ENCODE assay signal across 22 cellular contexts in the genomic region with DNA sequence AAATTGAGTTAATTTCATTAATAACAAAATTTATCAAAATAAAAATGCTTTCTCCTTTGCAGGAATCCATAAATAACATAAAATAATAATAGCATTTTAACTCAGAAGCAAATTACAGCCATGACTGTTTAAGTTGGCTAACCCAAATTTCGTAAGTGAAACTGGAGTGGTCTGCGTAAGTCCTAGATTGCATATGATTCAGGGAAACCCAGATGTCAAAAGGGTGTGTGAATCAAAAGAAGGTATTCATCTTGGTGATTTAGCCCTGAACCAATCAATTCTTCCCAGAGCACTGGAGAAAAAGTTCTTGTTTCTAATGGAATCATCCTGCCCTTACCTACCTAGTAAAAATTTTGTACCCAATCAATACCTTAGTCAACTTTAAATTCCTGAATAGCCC.
DNase-seq lines count a peak whose midpoint lies in the region; ATAC-seq and TF ChIP-seq lines count a peak whose summit lies in the region.
"Had no signal": no experiment of that assay in that cellular context is flagged by ENCODE, and none has a peak within 500 bp of the region (broad histone marks: within the 10 kb centered on the region; RNA-seq: fewer than 3 reads in every experiment).

No MANE protein-coding gene starts in this region.

- H3K27me3 Mint-ChIP-seq in WTC11 (ENCODE audit: low read depth), result no peaks in the 10 kb centered on the region
- H3K27me3 Mint-ChIP-seq in immature natural killer cell (ENCODE audit: low read depth in 3 of 3), result peaks cover 0 to 2% (median 2%) of the 10 kb centered on the region in 3 donors
- H3K27me3 Mint-ChIP-seq: activated naive CD8-positive, alpha-beta T cell treated with anti-CD3 and anti-CD28 coated beads, Interleukin-2, amount 50 U/mL, for 24 hours; dendritic cell treated with granulocyte-macrophage colony-stimulating factor and Interleukin-4, amounts not matched to agents 40 ng/mL and 50 ng/mL, for 4 days; stimulated activated memory B cell treated with anti-CD40 and anti-IgM and Interleukin-4, amounts not matched to agents 10 μg/mL and 1 μg/mL and 100 μg/mL, for 72 hours had no signal

- WGBS in GM23248 (ENCODE audit: low coverage in 1 of 2, low lambda C conversion rate in 2 of 2, missing lambda C conversion rate in 2 of 2), 2 experiments, result 73 to 81% methylated on average over 2 of the region's 2 CpGs

- no peak overlapping the region for H3K4me2 ChIP-seq in GM23248 (ENCODE audit: unreplicated experiment)

- in situ Hi-C loops in GM23248 (cut with MboI), result no loop called here

- H3K9ac ChIP-seq in GM23248, result no peak overlapping the region
- H3K9ac ChIP-seq: parathyroid adenoma had no signal

- CTCF ChIA-PET in WTC11 (lab: Charles Lee), result no interaction called here

- H3K27ac ChIP-seq in ACC112 (ENCODE audit: low read depth, low read length), result peak overlapping the region; percentile 29; the same call in 1 of the 2 replicates
- H3K27ac ChIP-seq in GM23248, result no peak overlapping the region
- H3K27ac ChIP-seq: foreskin keratinocyte, parathyroid adenoma had no signal

- H3K79me2 ChIP-seq in ACC112 (ENCODE audit: control insufficient read depth, insufficient read depth, low read length, unreplicated experiment), result no peaks in the 10 kb centered on the region
- no peaks in the 10 kb centered on the region for H3K79me2 ChIP-seq in GM23248 (ENCODE audit: insufficient read depth)
- H3K79me2 ChIP-seq: parathyroid adenoma had no signal

- H3K9me2 ChIP-seq in GM23248 (ENCODE audit: insufficient read depth), result no peaks in the 10 kb centered on the region

- H3K9me3 Mint-ChIP-seq in WTC11 (no peaks in the 10 kb centered on the region), immature natural killer cell (no peaks in the 10 kb centered on the region)
- H3K9me3 Mint-ChIP-seq: activated naive CD8-positive, alpha-beta T cell treated with anti-CD3 and anti-CD28 coated beads, Interleukin-2, amount 50 U/mL, for 24 hours; dendritic cell treated with granulocyte-macrophage colony-stimulating factor and Interleukin-4, amounts not matched to agents 40 ng/mL and 50 ng/mL, for 4 days; nephron; stimulated activated memory B cell treated with anti-CD40 and anti-IgM and Interleukin-4, amounts not matched to agents 10 μg/mL and 1 μg/mL and 100 μg/mL, for 72 hours had no signal

- H3K4me1 ChIP-seq in ACC112 (ENCODE audit: control insufficient read depth, insufficient read depth, low read length, unreplicated experiment), result peaks cover 49% of the 10 kb centered on the region
- peaks cover 43% of the 10 kb centered on the region for H3K4me1 ChIP-seq in GM23248 (ENCODE audit: insufficient read depth)
- H3K4me1 ChIP-seq: foreskin keratinocyte had no signal

- no peaks in the 10 kb centered on the region for H3K27me3 ChIP-seq in ACC112 (ENCODE audit: insufficient read depth, low read length)
- no peaks in the 10 kb centered on the region for H3K27me3 ChIP-seq in GM23248 (replicated peaks; ENCODE audit: insufficient read depth)
- no peaks in the 10 kb centered on the region for H3K27me3 ChIP-seq in H7 (ENCODE audit: control insufficient read depth, insufficient read depth, low read length)
- H3K27me3 ChIP-seq: cardiac muscle cell, foreskin keratinocyte had no signal

- no peak for ATAC-seq in WTC11
- no peak for ATAC-seq in GM19328 (IDR thresholded peaks at IDR 0.05; ENCODE audit: unreplicated experiment)
- ATAC-seq: activated naive CD8-positive, alpha-beta T cell treated with anti-CD3 and anti-CD28 coated beads, Interleukin-2, amount 50 U/mL, for 24 hours; foreskin keratinocyte; sciatic nerve; stimulated activated memory B cell treated with anti-CD40 and anti-IgM and Interleukin-4, amounts not matched to agents 10 μg/mL and 1 μg/mL and 100 μg/mL, for 72 hours had no signal

- no peaks in the 10 kb centered on the region for H4K20me1 ChIP-seq in GM23248 (ENCODE audit: insufficient read depth)

- H3K4me3 ChIP-seq in ACC112 (ENCODE audit: low read depth, low read length) (no peak overlapping the region), GM23248 (no peak overlapping the region), H7 (ENCODE audit: insufficient read depth, low read depth, low read length) (no peak overlapping the region)
- H3K4me3 ChIP-seq: cardiac muscle cell had no signal

- TF ChIP-seq CTCF in WTC11 (IDR thresholded peaks at IDR 0.05), result no peak

- H3K27ac Mint-ChIP-seq in WTC11 (peak overlapping the region; percentile 63; the same call in 1 of the 2 replicates), immature natural killer cell (peak overlapping the region in 4 of 6 donors; percentile 40 to 82 (median 74))
- H3K27ac Mint-ChIP-seq: activated naive CD8-positive, alpha-beta T cell treated with anti-CD3 and anti-CD28 coated beads, Interleukin-2, amount 50 U/mL, for 24 hours; dendritic cell treated with granulocyte-macrophage colony-stimulating factor and Interleukin-4, amounts not matched to agents 40 ng/mL and 50 ng/mL, for 4 days; nephron; stimulated activated memory B cell treated with anti-CD40 and anti-IgM and Interleukin-4, amounts not matched to agents 10 μg/mL and 1 μg/mL and 100 μg/mL, for 72 hours had no signal

- DNase-seq in GM23248, result peak; percentile 50
- no peak for DNase-seq in WTC11 (ENCODE audit: low spot score)
- no peak for DNase-seq in immature natural killer cell
- no peak for DNase-seq in COLO668 (lab: John Stamatoyannopoulos, UW; ENCODE audit: unreplicated experiment)
- no peak for DNase-seq in H7
- no peak for DNase-seq in germinal center (ENCODE audit: low spot score)
- DNase-seq: activated naive CD8-positive, alpha-beta T cell treated with anti-CD3 and anti-CD28 coated beads, Interleukin-2, amount 50 U/mL, for 24 hours; foreskin keratinocyte; HCEC 1CT; KG1; kidney; NCI-H1092 treated with DMSO at 0.1 percent for 48 hours; NCI-H2081; NCI-H446 treated with DMSO at 0.1 percent for 48 hours had no signal

- H3K36me3 Mint-ChIP-seq in WTC11 (no peaks in the 10 kb centered on the region), immature natural killer cell (no peaks in the 10 kb centered on the region)
- H3K36me3 Mint-ChIP-seq: stimulated activated memory B cell treated with anti-CD40 and anti-IgM and Interleukin-4, amounts not matched to agents 10 μg/mL and 1 μg/mL and 100 μg/mL, for 72 hours had no signal

- no peak overlapping the region for H2AFZ ChIP-seq in ACC112 (ENCODE audit: low read length, unreplicated experiment)
- no peak overlapping the region for H2AFZ ChIP-seq in GM23248
- H2AFZ ChIP-seq: parathyroid adenoma had no signal

- no peaks in the 10 kb centered on the region for H3K9me3 ChIP-seq in GM23248 (ENCODE audit: low read depth)

- H3K4me3 Mint-ChIP-seq in WTC11 (no peak overlapping the region), immature natural killer cell (no peak overlapping the region)
- H3K4me3 Mint-ChIP-seq: activated naive CD8-positive, alpha-beta T cell treated with anti-CD3 and anti-CD28 coated beads, Interleukin-2, amount 50 U/mL, for 24 hours; dendritic cell treated with granulocyte-macrophage colony-stimulating factor and Interleukin-4, amounts not matched to agents 40 ng/mL and 50 ng/mL, for 4 days; nephron; stimulated activated memory B cell treated with anti-CD40 and anti-IgM and Interleukin-4, amounts not matched to agents 10 μg/mL and 1 μg/mL and 100 μg/mL, for 72 hours had no signal

- H3K36me3 ChIP-seq in ACC112 (ENCODE audit: insufficient read depth, low read length), result no peaks in the 10 kb centered on the region
- H3K36me3 ChIP-seq in GM23248 (ENCODE audit: low read depth), result no peaks in the 10 kb centered on the region
- H3K36me3 ChIP-seq in H7 (replicated peaks; ENCODE audit: control insufficient read depth, insufficient read depth, low read length), result no peaks in the 10 kb centered on the region
- H3K36me3 ChIP-seq: cardiac muscle cell had no signal

- POLR2A ChIA-PET in WTC11 (lab: Charles Lee), result no interaction called here

- peaks cover 14% of the 10 kb centered on the region; the same call in 1 of the 2 replicates for H3F3A ChIP-seq in GM23248 (ENCODE audit: insufficient read depth)

- H3K4me1 Mint-ChIP-seq in WTC11 (peaks cover 12% of the 10 kb centered on the region), immature natural killer cell (peaks cover 11 to 15% of the 10 kb centered on the region in 2 donors)
- H3K4me1 Mint-ChIP-seq: nephron; stimulated activated memory B cell treated with anti-CD40 and anti-IgM and Interleukin-4, amounts not matched to agents 10 μg/mL and 1 μg/mL and 100 μg/mL, for 72 hours had no signal

TF ChIP-seq in WTC11, 78 proteins besides CTCF, POLR2A, EP300 and RAD21 (continues in another document):
- TF ChIP-seq, protein P1, sequence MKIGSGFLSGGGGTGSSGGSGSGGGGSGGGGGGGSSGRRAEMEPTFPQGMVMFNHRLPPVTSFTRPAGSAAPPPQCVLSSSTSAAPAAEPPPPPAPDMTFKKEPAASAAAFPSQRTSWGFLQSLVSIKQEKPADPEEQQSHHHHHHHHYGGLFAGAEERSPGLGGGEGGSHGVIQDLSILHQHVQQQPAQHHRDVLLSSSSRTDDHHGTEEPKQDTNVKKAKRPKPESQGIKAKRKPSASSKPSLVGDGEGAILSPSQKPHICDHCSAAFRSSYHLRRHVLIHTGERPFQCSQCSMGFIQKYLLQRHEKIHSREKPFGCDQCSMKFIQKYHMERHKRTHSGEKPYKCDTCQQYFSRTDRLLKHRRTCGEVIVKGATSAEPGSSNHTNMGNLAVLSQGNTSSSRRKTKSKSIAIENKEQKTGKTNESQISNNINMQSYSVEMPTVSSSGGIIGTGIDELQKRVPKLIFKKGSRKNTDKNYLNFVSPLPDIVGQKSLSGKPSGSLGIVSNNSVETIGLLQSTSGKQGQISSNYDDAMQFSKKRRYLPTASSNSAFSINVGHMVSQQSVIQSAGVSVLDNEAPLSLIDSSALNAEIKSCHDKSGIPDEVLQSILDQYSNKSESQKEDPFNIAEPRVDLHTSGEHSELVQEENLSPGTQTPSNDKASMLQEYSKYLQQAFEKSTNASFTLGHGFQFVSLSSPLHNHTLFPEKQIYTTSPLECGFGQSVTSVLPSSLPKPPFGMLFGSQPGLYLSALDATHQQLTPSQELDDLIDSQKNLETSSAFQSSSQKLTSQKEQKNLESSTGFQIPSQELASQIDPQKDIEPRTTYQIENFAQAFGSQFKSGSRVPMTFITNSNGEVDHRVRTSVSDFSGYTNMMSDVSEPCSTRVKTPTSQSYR (CRISPR knock-in tag; IDR thresholded peaks at IDR 0.05), result no peak
- no peak for TF ChIP-seq ZNF396 (CRISPR knock-in tag; IDR thresholded peaks at IDR 0.05; ENCODE audit: borderline replicate concordance)
- no peak for TF ChIP-seq CREB1 (CRISPR knock-in tag; IDR thresholded peaks at IDR 0.05)
- TF ChIP-seq SP1 (CRISPR knock-in tag; conservative IDR thresholded peaks at IDR 0.05), result no peak
- no peak for TF ChIP-seq HMGA2 (CRISPR knock-in tag; IDR thresholded peaks at IDR 0.05)
